1 cellular context compared by ENCODE assay signal in genomic region chr1:156858555-156858956, GRCh38.
TF ChIP-seq lines count a peak whose summit lies in the region.

No MANE protein-coding gene starts in this region.

TF ChIP-seq in H1, 55 proteins besides CTCF, POLR2A, EP300 and RAD21:
- TF ChIP-seq EGR1 (IDR thresholded peaks at IDR 0.05; ENCODE audit: borderline replicate concordance, low read depth, low read length), result no peak
